Comparison of ENCODE assay signal across 8 cellular contexts in the genomic region with DNA sequence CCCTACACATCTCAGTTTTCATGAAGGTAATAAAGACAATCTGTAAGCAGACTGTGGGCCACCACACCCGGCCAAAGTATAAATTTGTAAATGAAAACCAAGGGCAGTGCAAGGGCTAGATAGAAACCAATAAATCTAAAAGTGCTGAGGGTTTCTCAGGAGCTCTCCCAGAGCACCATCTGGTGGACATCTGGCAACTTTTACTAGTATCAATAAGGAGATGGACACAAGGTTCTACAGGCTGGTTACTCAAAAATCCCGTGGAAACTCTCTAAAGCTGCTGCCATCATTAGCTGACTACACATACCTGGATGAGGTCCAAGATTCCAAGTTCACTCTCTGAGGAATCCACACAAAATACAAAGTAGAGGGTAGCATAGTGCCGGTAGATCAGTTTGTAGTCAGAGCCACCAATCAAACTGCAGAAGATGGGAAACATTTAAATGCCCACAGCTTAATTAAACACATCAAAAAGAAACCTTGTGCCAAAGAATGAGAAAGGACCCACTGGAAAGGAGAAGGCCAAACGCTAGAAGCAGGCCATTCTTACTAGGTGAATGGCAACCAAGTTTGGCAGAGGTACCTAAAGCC.
DNase-seq lines count a peak whose midpoint lies in the region; ATAC-seq and TF ChIP-seq lines count a peak whose summit lies in the region.

No MANE protein-coding gene starts in this region.

- peak overlapping the region; percentile 55 for H3K27ac Mint-ChIP-seq in T-helper 2 cell treated with Interferon-gamma antibody and Interleukin-4, amounts not matched to agents 5 μg/mL and 100 μg/mL, for 36 hours

- H3K4me3 ChIP-seq in HFF-Myc (replicated peaks; ENCODE audit: low read depth, low read length), result no peak overlapping the region

- ATAC-seq in HG03439 (IDR thresholded peaks at IDR 0.05; ENCODE audit: unreplicated experiment), result no peak
- ATAC-seq in GM18907 (IDR thresholded peaks at IDR 0.05; ENCODE audit: unreplicated experiment), result no peak
- no peak for ATAC-seq in GM18868 (IDR thresholded peaks at IDR 0.05; ENCODE audit: unreplicated experiment)

- TF ChIP-seq CTCF in C4-2B (conservative IDR thresholded peaks at IDR 0.05) (peak; percentile 71), HFF-Myc (IDR thresholded peaks at IDR 0.05; ENCODE audit: low read depth, low read length, missing control alignments) (peak; percentile 55)

- no peak overlapping the region for H3K4me3 Mint-ChIP-seq in T-helper 2 cell treated with Interferon-gamma antibody and Interleukin-4, amounts not matched to agents 5 μg/mL and 100 μg/mL, for 36 hours

- H3K36me3 Mint-ChIP-seq in T-helper 2 cell treated with Interferon-gamma antibody and Interleukin-4, amounts not matched to agents 5 μg/mL and 100 μg/mL, for 36 hours (ENCODE audit: low read depth), result peaks cover 33% of the 10 kb centered on the region

- no peak overlapping the region for H3K27ac ChIP-seq in C4-2B

- peaks cover 26% of the 10 kb centered on the region for H3K4me1 Mint-ChIP-seq in T-helper 2 cell treated with Interferon-gamma antibody and Interleukin-4, amounts not matched to agents 5 μg/mL and 100 μg/mL, for 36 hours (ENCODE audit: low read depth)

- DNase-seq in HFF-Myc (ENCODE audit: extremely low read depth, low read depth) (peak; percentile 83), islet precursor cell (peak; percentile 60), epidermal melanocyte (ENCODE audit: insufficient read length, low spot score) (no peak)
- no peak for DNase-seq in T-helper 2 cell treated with Interferon-gamma antibody and Interleukin-4, amounts not matched to agents 5 μg/mL and 100 μg/mL, for 36 hours (ENCODE audit: low spot score)

- no peaks in the 10 kb centered on the region for H3K9me3 Mint-ChIP-seq in T-helper 2 cell treated with Interferon-gamma antibody and Interleukin-4, amounts not matched to agents 5 μg/mL and 100 μg/mL, for 36 hours

- no peaks in the 10 kb centered on the region for H3K27me3 Mint-ChIP-seq in T-helper 2 cell treated with Interferon-gamma antibody and Interleukin-4, amounts not matched to agents 5 μg/mL and 100 μg/mL, for 36 hours (ENCODE audit: low read depth)

Comparison
In these comparisons a context has a peak if more than half of its experiments do, and no peak if none do; other contexts are left out.
1. DNase-seq: peak in HFF-Myc (single experiment) and islet precursor cell (single experiment); none in T-helper 2 cell treated with Interferon-gamma antibody and Interleukin-4, amounts not matched to agents 5 μg/mL and 100 μg/mL, for 36 hours (single experiment) and epidermal melanocyte (single experiment).